Comparison of ENCODE assay signal across 1 cellular context in the genomic region with DNA sequence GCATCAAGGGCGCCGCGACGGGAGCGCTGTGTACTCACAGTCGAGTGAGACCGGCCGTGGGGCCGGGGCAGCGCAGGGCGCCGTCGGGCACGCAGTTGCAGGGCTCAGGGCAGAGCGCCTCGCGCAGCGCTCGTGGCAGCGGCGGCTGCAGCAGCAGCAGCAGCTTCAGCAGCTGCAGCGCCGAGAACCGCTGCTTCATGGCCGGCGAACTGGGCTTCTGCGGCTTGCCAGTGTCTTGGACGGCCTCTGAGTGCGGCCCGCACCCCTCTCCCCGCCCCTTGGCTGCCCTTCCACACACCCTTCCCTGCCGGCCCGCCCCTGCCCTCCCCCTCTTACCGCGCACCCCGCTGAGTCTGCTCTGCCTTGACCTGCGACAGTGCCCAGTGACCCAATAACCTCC.
TF ChIP-seq lines count a peak whose summit lies in the region.

A gene (minus strand): TSS at position 252 of the 400 bp plus-strand sequence. CDS start 53 bp downstream, at position 199.

TF ChIP-seq in GM12878, 131 proteins besides CTCF, POLR2A, EP300 and RAD21 (continued from another document):
- TF ChIP-seq, protein P1, sequence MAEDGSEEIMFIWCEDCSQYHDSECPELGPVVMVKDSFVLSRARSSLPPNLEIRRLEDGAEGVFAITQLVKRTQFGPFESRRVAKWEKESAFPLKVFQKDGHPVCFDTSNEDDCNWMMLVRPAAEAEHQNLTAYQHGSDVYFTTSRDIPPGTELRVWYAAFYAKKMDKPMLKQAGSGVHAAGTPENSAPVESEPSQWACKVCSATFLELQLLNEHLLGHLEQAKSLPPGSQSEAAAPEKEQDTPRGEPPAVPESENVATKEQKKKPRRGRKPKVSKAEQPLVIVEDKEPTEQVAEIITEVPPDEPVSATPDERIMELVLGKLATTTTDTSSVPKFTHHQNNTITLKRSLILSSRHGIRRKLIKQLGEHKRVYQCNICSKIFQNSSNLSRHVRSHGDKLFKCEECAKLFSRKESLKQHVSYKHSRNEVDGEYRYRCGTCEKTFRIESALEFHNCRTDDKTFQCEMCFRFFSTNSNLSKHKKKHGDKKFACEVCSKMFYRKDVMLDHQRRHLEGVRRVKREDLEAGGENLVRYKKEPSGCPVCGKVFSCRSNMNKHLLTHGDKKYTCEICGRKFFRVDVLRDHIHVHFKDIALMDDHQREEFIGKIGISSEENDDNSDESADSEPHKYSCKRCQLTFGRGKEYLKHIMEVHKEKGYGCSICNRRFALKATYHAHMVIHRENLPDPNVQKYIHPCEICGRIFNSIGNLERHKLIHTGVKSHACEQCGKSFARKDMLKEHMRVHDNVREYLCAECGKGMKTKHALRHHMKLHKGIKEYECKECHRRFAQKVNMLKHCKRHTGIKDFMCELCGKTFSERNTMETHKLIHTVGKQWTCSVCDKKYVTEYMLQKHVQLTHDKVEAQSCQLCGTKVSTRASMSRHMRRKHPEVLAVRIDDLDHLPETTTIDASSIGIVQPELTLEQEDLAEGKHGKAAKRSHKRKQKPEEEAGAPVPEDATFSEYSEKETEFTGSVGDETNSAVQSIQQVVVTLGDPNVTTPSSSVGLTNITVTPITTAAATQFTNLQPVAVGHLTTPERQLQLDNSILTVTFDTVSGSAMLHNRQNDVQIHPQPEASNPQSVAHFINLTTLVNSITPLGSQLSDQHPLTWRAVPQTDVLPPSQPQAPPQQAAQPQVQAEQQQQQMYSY (CRISPR knock-in tag; IDR thresholded peaks at IDR 0.05) = no peak
- TF ChIP-seq, protein P2, sequence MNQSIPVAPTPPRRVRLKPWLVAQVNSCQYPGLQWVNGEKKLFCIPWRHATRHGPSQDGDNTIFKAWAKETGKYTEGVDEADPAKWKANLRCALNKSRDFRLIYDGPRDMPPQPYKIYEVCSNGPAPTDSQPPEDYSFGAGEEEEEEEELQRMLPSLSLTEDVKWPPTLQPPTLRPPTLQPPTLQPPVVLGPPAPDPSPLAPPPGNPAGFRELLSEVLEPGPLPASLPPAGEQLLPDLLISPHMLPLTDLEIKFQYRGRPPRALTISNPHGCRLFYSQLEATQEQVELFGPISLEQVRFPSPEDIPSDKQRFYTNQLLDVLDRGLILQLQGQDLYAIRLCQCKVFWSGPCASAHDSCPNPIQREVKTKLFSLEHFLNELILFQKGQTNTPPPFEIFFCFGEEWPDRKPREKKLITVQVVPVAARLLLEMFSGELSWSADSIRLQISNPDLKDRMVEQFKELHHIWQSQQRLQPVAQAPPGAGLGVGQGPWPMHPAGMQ (IDR thresholded peaks at IDR 0.05; ENCODE audit: borderline replicate concordance) = no peak
- TF ChIP-seq, protein P3, sequence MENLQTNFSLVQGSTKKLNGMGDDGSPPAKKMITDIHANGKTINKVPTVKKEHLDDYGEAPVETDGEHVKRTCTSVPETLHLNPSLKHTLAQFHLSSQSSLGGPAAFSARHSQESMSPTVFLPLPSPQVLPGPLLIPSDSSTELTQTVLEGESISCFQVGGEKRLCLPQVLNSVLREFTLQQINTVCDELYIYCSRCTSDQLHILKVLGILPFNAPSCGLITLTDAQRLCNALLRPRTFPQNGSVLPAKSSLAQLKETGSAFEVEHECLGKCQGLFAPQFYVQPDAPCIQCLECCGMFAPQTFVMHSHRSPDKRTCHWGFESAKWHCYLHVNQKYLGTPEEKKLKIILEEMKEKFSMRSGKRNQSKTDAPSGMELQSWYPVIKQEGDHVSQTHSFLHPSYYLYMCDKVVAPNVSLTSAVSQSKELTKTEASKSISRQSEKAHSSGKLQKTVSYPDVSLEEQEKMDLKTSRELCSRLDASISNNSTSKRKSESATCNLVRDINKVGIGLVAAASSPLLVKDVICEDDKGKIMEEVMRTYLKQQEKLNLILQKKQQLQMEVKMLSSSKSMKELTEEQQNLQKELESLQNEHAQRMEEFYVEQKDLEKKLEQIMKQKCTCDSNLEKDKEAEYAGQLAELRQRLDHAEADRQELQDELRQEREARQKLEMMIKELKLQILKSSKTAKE (IDR thresholded peaks at IDR 0.05; ENCODE audit: low read depth, poor library complexity, severe bottlenecking) = no peak
- no peak for TF ChIP-seq CHD1 (IDR thresholded peaks at IDR 0.05; ENCODE audit: low read depth, low read length)
- TF ChIP-seq, protein P4, sequence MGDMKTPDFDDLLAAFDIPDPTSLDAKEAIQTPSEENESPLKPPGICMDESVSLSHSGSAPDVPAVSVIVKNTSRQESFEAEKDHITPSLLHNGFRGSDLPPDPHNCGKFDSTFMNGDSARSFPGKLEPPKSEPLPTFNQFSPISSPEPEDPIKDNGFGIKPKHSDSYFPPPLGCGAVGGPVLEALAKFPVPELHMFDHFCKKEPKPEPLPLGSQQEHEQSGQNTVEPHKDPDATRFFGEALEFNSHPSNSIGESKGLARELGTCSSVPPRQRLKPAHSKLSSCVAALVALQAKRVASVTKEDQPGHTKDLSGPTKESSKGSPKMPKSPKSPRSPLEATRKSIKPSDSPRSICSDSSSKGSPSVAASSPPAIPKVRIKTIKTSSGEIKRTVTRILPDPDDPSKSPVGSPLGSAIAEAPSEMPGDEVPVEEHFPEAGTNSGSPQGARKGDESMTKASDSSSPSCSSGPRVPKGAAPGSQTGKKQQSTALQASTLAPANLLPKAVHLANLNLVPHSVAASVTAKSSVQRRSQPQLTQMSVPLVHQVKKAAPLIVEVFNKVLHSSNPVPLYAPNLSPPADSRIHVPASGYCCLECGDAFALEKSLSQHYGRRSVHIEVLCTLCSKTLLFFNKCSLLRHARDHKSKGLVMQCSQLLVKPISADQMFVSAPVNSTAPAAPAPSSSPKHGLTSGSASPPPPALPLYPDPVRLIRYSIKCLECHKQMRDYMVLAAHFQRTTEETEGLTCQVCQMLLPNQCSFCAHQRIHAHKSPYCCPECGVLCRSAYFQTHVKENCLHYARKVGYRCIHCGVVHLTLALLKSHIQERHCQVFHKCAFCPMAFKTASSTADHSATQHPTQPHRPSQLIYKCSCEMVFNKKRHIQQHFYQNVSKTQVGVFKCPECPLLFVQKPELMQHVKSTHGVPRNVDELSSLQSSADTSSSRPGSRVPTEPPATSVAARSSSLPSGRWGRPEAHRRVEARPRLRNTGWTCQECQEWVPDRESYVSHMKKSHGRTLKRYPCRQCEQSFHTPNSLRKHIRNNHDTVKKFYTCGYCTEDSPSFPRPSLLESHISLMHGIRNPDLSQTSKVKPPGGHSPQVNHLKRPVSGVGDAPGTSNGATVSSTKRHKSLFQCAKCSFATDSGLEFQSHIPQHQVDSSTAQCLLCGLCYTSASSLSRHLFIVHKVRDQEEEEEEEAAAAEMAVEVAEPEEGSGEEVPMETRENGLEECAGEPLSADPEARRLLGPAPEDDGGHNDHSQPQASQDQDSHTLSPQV (IDR thresholded peaks at IDR 0.05) = no peak
